35 cellular contexts compared by ENCODE assay signal in genomic region chr5:156388233-156388632, GRCh38.
"Had no signal": no experiment of that assay in that cellular context is flagged by ENCODE, and none has a peak within 500 bp of the region (broad histone marks: within the 10 kb centered on the region; RNA-seq: fewer than 3 reads in every experiment).

No MANE protein-coding gene starts in this region.

- H3K27me3 ChIP-seq: ascending aorta, cardiac muscle cell had no signal

- H3K27ac Mint-ChIP-seq: activated B cell treated with CpG ODN at 0.5 μM for 24 hours; activated CD4-positive, alpha-beta memory T cell treated with anti-CD3 and anti-CD28 coated beads for 36 hours; activated CD4-positive, alpha-beta T cell treated with anti-CD3 and anti-CD28 coated beads, Interleukin-2, amount 10 ng/mL, durations not matched to agents 24 days and 14 days; activated CD8-positive, alpha-beta T cell treated with anti-CD3 and anti-CD28 coated beads for 36 hours; activated naive CD4-positive, alpha-beta T cell treated with anti-CD3 and anti-CD28 coated beads for 36 hours; activated naive CD4-positive, alpha-beta T cell treated with anti-CD3 and anti-CD28 coated beads, Interleukin-2, amount 50 U/mL, for 24 hours; activated naive CD8-positive, alpha-beta T cell; activated naive CD8-positive, alpha-beta T cell treated with anti-CD3 and anti-CD28 coated beads, Interleukin-2, amount 10 ng/mL, durations not matched to agents 7 days and 5 days; activated naive CD8-positive, alpha-beta T cell treated with anti-CD3 and anti-CD28 coated beads, Interleukin-2, amount 50 U/mL, for 24 hours; activated T-cell treated with anti-CD3 and anti-CD28 coated beads, Interleukin-2, amount 50 U/mL, for 72 hours; activated T-helper 1 cell treated with anti-CD3 and anti-CD28 coated beads, Interleukin-12 subunit alpha, Interleukin-12 subunit beta, Interleukin-2, Interleukin-4 antibody, amounts not matched to agents 30 ng/mL and 10 ng/mL and 1 ng/mL, durations not matched to agents 14 hours and 24 hours and 36 hours; activated T-helper 17 cell treated with anti-CD3 and anti-CD28 coated beads, Interleukin-2, amount 50 U/mL, for 72 hours; T-helper 1 cell treated with Interleukin-12 subunit alpha and Interleukin-12 subunit beta and Interleukin-4 antibody, amounts not matched to agents 30 μg/mL and 1 μg/mL, for 36 hours; T-helper 2 cell treated with Interferon-gamma antibody and Interleukin-4, amounts not matched to agents 5 μg/mL and 100 μg/mL, for 36 hours had no signal

- DNase-seq: activated B cell treated with CpG ODN at 0.5 μM for 24 hours; activated CD4-positive, alpha-beta memory T cell treated with anti-CD3 and anti-CD28 coated beads for 36 hours; activated CD4-positive, alpha-beta T cell treated with anti-CD3 and anti-CD28 coated beads for 4 hours; activated CD4-positive, alpha-beta T cell treated with anti-CD3 and anti-CD28 coated beads, Interleukin-2, amount 10 ng/mL, durations not matched to agents 24 days and 14 days; activated CD4-positive, alpha-beta T cell treated with anti-CD3 and anti-CD28 coated beads, Interleukin-2, amount 50 U/mL, for 1 hour; activated CD4-positive, alpha-beta T cell treated with anti-CD3 and anti-CD28 coated beads, Interleukin-2, amount 50 U/mL, for 4 hours; activated CD4-positive, CD25-positive, alpha-beta regulatory T cell treated with anti-CD3 and anti-CD28 coated beads, Interleukin-2, amount 50 U/mL, for 72 hours; activated CD8-positive, alpha-beta memory T cell treated with anti-CD3 and anti-CD28 coated beads, Interleukin-2, amount 50 U/mL, for 4 hours; activated CD8-positive, alpha-beta T cell treated with anti-CD3 and anti-CD28 coated beads for 36 hours; activated effector memory CD4-positive, alpha-beta T cell treated with anti-CD3 and anti-CD28 coated beads, Interleukin-2, amount 50 U/mL, for 16 hours; activated gamma-delta T cell treated with Interleukin-2 at 50 U/mL for 16 hours; activated naive CD4-positive, alpha-beta T cell; activated naive CD4-positive, alpha-beta T cell treated with anti-CD3 and anti-CD28 coated beads for 36 hours; activated naive CD8-positive, alpha-beta T cell treated with anti-CD3 and anti-CD28 coated beads, Interleukin-2, amount 10 ng/mL, durations not matched to agents 7 days and 5 days; activated naive CD8-positive, alpha-beta T cell treated with anti-CD3 and anti-CD28 coated beads, Interleukin-2, amount 50 U/mL, for 24 hours; activated T-cell treated with anti-CD3 and anti-CD28 coated beads for 4 hours; activated T-cell treated with anti-CD3 and anti-CD28 coated beads, Interleukin-2, amount 50 U/mL, for 1 hour; activated T-cell treated with anti-CD3 and anti-CD28 coated beads, Interleukin-2, amount 50 U/mL, for 4 hours; activated T-cell treated with anti-CD3 and anti-CD28 coated beads, Interleukin-2, amount 50 U/mL, for 72 hours; amygdala; anterior cingulate cortex; caudate nucleus; cerebellar nuclear complex; T-helper 2 cell; T-helper 9 cell had no signal

- H3K36me3 ChIP-seq: ascending aorta, cardiac muscle cell had no signal

- H3K27ac ChIP-seq: ascending aorta had no signal

- ATAC-seq: activated CD8-positive, alpha-beta T cell treated with anti-CD3 and anti-CD28 coated beads for 36 hours; activated naive CD8-positive, alpha-beta T cell treated with anti-CD3 and anti-CD28 coated beads, Interleukin-2, amount 50 U/mL, for 24 hours; activated T-cell treated with anti-CD3 and anti-CD28 coated beads, Interleukin-2, amount 50 U/mL, for 4 hours; activated T-cell treated with anti-CD3 and anti-CD28 coated beads, Interleukin-2, amount 50 U/mL, for 72 hours; activated T-helper 17 cell treated with anti-CD3 and anti-CD28 coated beads, Interleukin-2, amount 50 U/mL, for 72 hours had no signal

- H3K4me3 Mint-ChIP-seq: activated B cell treated with CpG ODN at 0.5 μM for 24 hours; activated CD4-positive, alpha-beta memory T cell treated with anti-CD3 and anti-CD28 coated beads for 36 hours; activated CD4-positive, alpha-beta T cell treated with anti-CD3 and anti-CD28 coated beads, Interleukin-2, amount 10 ng/mL, durations not matched to agents 24 days and 14 days; activated CD8-positive, alpha-beta T cell treated with anti-CD3 and anti-CD28 coated beads for 36 hours; activated naive CD4-positive, alpha-beta T cell treated with anti-CD3 and anti-CD28 coated beads for 36 hours; activated naive CD4-positive, alpha-beta T cell treated with anti-CD3 and anti-CD28 coated beads, Interleukin-2, amount 50 U/mL, for 24 hours; activated naive CD8-positive, alpha-beta T cell; activated naive CD8-positive, alpha-beta T cell treated with anti-CD3 and anti-CD28 coated beads, Interleukin-2, amount 10 ng/mL, durations not matched to agents 7 days and 5 days; activated naive CD8-positive, alpha-beta T cell treated with anti-CD3 and anti-CD28 coated beads, Interleukin-2, amount 50 U/mL, for 24 hours; activated T-cell treated with anti-CD3 and anti-CD28 coated beads, Interleukin-2, amount 50 U/mL, for 4 hours; activated T-cell treated with anti-CD3 and anti-CD28 coated beads, Interleukin-2, amount 50 U/mL, for 72 hours; activated T-helper 1 cell treated with anti-CD3 and anti-CD28 coated beads, Interleukin-12 subunit alpha, Interleukin-12 subunit beta, Interleukin-2, Interleukin-4 antibody, amounts not matched to agents 30 ng/mL and 10 ng/mL and 1 ng/mL, durations not matched to agents 14 hours and 24 hours and 36 hours; activated T-helper 17 cell treated with anti-CD3 and anti-CD28 coated beads, Interleukin-2, amount 50 U/mL, for 72 hours; brain; central memory CD8-positive, alpha-beta T cell; T-helper 1 cell treated with Interleukin-12 subunit alpha and Interleukin-12 subunit beta and Interleukin-4 antibody, amounts not matched to agents 30 μg/mL and 1 μg/mL, for 36 hours; T-helper 2 cell treated with Interferon-gamma antibody and Interleukin-4, amounts not matched to agents 5 μg/mL and 100 μg/mL, for 36 hours had no signal

- H3K9me3 ChIP-seq: ascending aorta had no signal

- H3K4me3 ChIP-seq: ascending aorta, cardiac muscle cell had no signal

- H3K36me3 Mint-ChIP-seq: activated CD4-positive, alpha-beta memory T cell treated with anti-CD3 and anti-CD28 coated beads for 36 hours; activated naive CD4-positive, alpha-beta T cell treated with anti-CD3 and anti-CD28 coated beads, Interleukin-2, amount 50 U/mL, for 24 hours; activated naive CD8-positive, alpha-beta T cell; activated naive CD8-positive, alpha-beta T cell treated with anti-CD3 and anti-CD28 coated beads, Interleukin-2, amount 10 ng/mL, durations not matched to agents 7 days and 5 days; brain had no signal

- H3K4me1 Mint-ChIP-seq: activated B cell treated with CpG ODN at 0.5 μM for 24 hours; activated CD4-positive, alpha-beta T cell treated with anti-CD3 and anti-CD28 coated beads, Interleukin-2, amount 10 ng/mL, durations not matched to agents 24 days and 14 days; activated naive CD4-positive, alpha-beta T cell treated with anti-CD3 and anti-CD28 coated beads, Interleukin-2, amount 50 U/mL, for 24 hours; activated naive CD8-positive, alpha-beta T cell treated with anti-CD3 and anti-CD28 coated beads, Interleukin-2, amount 10 ng/mL, durations not matched to agents 7 days and 5 days; activated naive CD8-positive, alpha-beta T cell treated with anti-CD3 and anti-CD28 coated beads, Interleukin-2, amount 50 U/mL, for 24 hours; activated T-helper 17 cell treated with anti-CD3 and anti-CD28 coated beads, Interleukin-2, amount 50 U/mL, for 72 hours; central memory CD8-positive, alpha-beta T cell had no signal

- H3K9me3 Mint-ChIP-seq: activated B cell treated with CpG ODN at 0.5 μM for 24 hours; activated CD4-positive, alpha-beta memory T cell treated with anti-CD3 and anti-CD28 coated beads for 36 hours; activated CD4-positive, alpha-beta T cell treated with anti-CD3 and anti-CD28 coated beads, Interleukin-2, amount 10 ng/mL, durations not matched to agents 24 days and 14 days; activated CD8-positive, alpha-beta T cell treated with anti-CD3 and anti-CD28 coated beads for 36 hours; activated naive CD4-positive, alpha-beta T cell treated with anti-CD3 and anti-CD28 coated beads for 36 hours; activated naive CD4-positive, alpha-beta T cell treated with anti-CD3 and anti-CD28 coated beads, Interleukin-2, amount 50 U/mL, for 24 hours; activated naive CD8-positive, alpha-beta T cell treated with anti-CD3 and anti-CD28 coated beads, Interleukin-2, amount 10 ng/mL, durations not matched to agents 7 days and 5 days; activated naive CD8-positive, alpha-beta T cell treated with anti-CD3 and anti-CD28 coated beads, Interleukin-2, amount 50 U/mL, for 24 hours; activated T-cell treated with anti-CD3 and anti-CD28 coated beads, Interleukin-2, amount 50 U/mL, for 4 hours; activated T-cell treated with anti-CD3 and anti-CD28 coated beads, Interleukin-2, amount 50 U/mL, for 72 hours; activated T-helper 1 cell treated with anti-CD3 and anti-CD28 coated beads, Interleukin-12 subunit alpha, Interleukin-12 subunit beta, Interleukin-2, Interleukin-4 antibody, amounts not matched to agents 30 ng/mL and 10 ng/mL and 1 ng/mL, durations not matched to agents 14 hours and 24 hours and 36 hours; activated T-helper 17 cell treated with anti-CD3 and anti-CD28 coated beads, Interleukin-2, amount 50 U/mL, for 72 hours; brain; central memory CD8-positive, alpha-beta T cell; T-helper 1 cell treated with Interleukin-12 subunit alpha and Interleukin-12 subunit beta and Interleukin-4 antibody, amounts not matched to agents 30 μg/mL and 1 μg/mL, for 36 hours; T-helper 2 cell treated with Interferon-gamma antibody and Interleukin-4, amounts not matched to agents 5 μg/mL and 100 μg/mL, for 36 hours had no signal

- H3K27me3 Mint-ChIP-seq: activated B cell treated with CpG ODN at 0.5 μM for 24 hours; activated naive CD8-positive, alpha-beta T cell treated with anti-CD3 and anti-CD28 coated beads, Interleukin-2, amount 10 ng/mL, durations not matched to agents 7 days and 5 days; brain had no signal
